ENCODE assay signal across 2 cellular contexts in genomic region chr17:74921769-74922168, GRCh38.
TF ChIP-seq lines count a peak whose summit lies in the region.

No MANE protein-coding gene starts in this region.

TF ChIP-seq in HEK293, 187 proteins besides CTCF, POLR2A, EP300 and RAD21:
- TF ChIP-seq ZNF26 (tag by site-specific recombination; IDR thresholded peaks at IDR 0.05) (no peak), SCRT2 (tag by site-specific recombination; IDR thresholded peaks at IDR 0.05) (peak; percentile 65)

TF ChIP-seq in K562, 482 proteins besides CTCF, POLR2A, EP300 and RAD21:
- TF ChIP-seq RBBP5 (IDR thresholded peaks at IDR 0.05; ENCODE audit: borderline replicate concordance, insufficient read depth, low read length, poor library complexity, severe bottlenecking): peak; percentile 20
- no peak for TF ChIP-seq BRD4 (IDR thresholded peaks at IDR 0.05)
- TF ChIP-seq SRSF3 (IDR thresholded peaks at IDR 0.05; ENCODE audit: insufficient read depth, low read length): no peak
